In genomic region chr10:98062424-98062823, GRCh38 we compare ENCODE assay signal across 16 cellular contexts. TPM values are rescaled to one million over a fixed set of nuclear protein-coding genes. Genes with fewer than 3 reads are reported as not detected.
DNase-seq lines count a peak whose midpoint lies in the region; ATAC-seq and TF ChIP-seq lines count a peak whose summit lies in the region.
"Had no signal": no experiment of that assay in that cellular context is flagged by ENCODE, and none has a peak within 500 bp of the region (broad histone marks: within the 10 kb centered on the region; RNA-seq: fewer than 3 reads in every experiment).

No MANE protein-coding gene starts in this region.

- peaks cover 2% of the 10 kb centered on the region for H3K9me3 Mint-ChIP-seq in neural progenitor cell

- no peak for ATAC-seq in left ventricle myocardium superior
- ATAC-seq: HepG2 had no signal

- H2AFZ ChIP-seq in neural progenitor cell (replicated peaks) = no peak overlapping the region

- no peak overlapping the region for H3K4me3 Mint-ChIP-seq in neural progenitor cell
- H3K4me3 Mint-ChIP-seq: CD8-positive, alpha-beta memory T cell had no signal

- no peaks in the 10 kb centered on the region for H3K9me3 ChIP-seq in neural progenitor cell (ENCODE audit: low read depth)
- H3K9me3 ChIP-seq: BLaER1, Caco-2 had no signal

- H3F3A ChIP-seq in neural progenitor cell (ENCODE audit: low read depth) = peaks cover 14% of the 10 kb centered on the region

- H3K4me1 ChIP-seq in neural progenitor cell = peaks cover 12% of the 10 kb centered on the region
- H3K4me1 ChIP-seq: BLaER1, Caco-2 had no signal

- no peaks in the 10 kb centered on the region for H3K36me3 Mint-ChIP-seq in neural progenitor cell

- H3K4me3 ChIP-seq in neural progenitor cell = no peak overlapping the region
- H3K4me3 ChIP-seq: BLaER1 had no signal

- DNase-seq in D341Med (ENCODE audit: low spot score) (peak; percentile 51), NCI-H82 treated with DMSO at 0.1 percent for 48 hours (lab: John Stamatoyannopoulos, UW; ENCODE audit: unreplicated experiment) (peak; percentile 86), caudate nucleus (lab: John Stamatoyannopoulos, UW) (peak in 1 of 61 donors; percentile 5), neural progenitor cell (ENCODE audit: low spot score) (no peak), left ventricle myocardium superior (no peak), NCI-H1930 (lab: John Stamatoyannopoulos, UW) (no peak)
- DNase-seq in activated CD4-positive, CD25-positive, alpha-beta regulatory T cell treated with anti-CD3 and anti-CD28 coated beads, Interleukin-2, amount 50 U/mL, for 72 hours = no peak
- DNase-seq: 8988T; AML-193; Caco-2; CD8-positive, alpha-beta memory T cell; DMS 273 treated with DMSO at 0.1 percent for 48 hours; H7 had no signal

- H4K20me1 ChIP-seq in neural progenitor cell (ENCODE audit: low read depth) = peaks cover 23% of the 10 kb centered on the region
- H4K20me1 ChIP-seq: BLaER1 had no signal

- peak overlapping the region; percentile 23 for H3K4me2 ChIP-seq in neural progenitor cell
- H3K4me2 ChIP-seq: BLaER1 had no signal

- intact Hi-C loops in left ventricle myocardium superior (cut with micrococcal nuclease) = no loop called here

- no peaks in the 10 kb centered on the region for H3K36me3 ChIP-seq in neural progenitor cell
- H3K36me3 ChIP-seq: BLaER1 had no signal

- H3K9ac ChIP-seq in neural progenitor cell = no peak overlapping the region
- H3K9ac ChIP-seq: BLaER1 had no signal

- peak overlapping the region; percentile 31 for H3K27ac ChIP-seq in caudate nucleus (ENCODE audit: low read depth, low read length)
- H3K27ac ChIP-seq in neural progenitor cell = no peak overlapping the region
- H3K27ac ChIP-seq: BLaER1 had no signal

- H3K79me2 ChIP-seq in neural progenitor cell (ENCODE audit: low read depth) = no peaks in the 10 kb centered on the region

- no peak overlapping the region for H3K27ac Mint-ChIP-seq in neural progenitor cell
- H3K27ac Mint-ChIP-seq: CD8-positive, alpha-beta memory T cell had no signal

- H3K27me3 Mint-ChIP-seq in neural progenitor cell (ENCODE audit: insufficient read depth, low read depth) = peaks cover 8% of the 10 kb centered on the region

- H3K4me1 Mint-ChIP-seq in neural progenitor cell = peaks cover 11% of the 10 kb centered on the region
- H3K4me1 Mint-ChIP-seq: CD8-positive, alpha-beta memory T cell had no signal

- TF ChIP-seq CTCF in neural progenitor cell (IDR thresholded peaks at IDR 0.05) = no peak

- H3K27me3 ChIP-seq in neural progenitor cell = peaks cover 13% of the 10 kb centered on the region
- H3K27me3 ChIP-seq: BLaER1 had no signal

RNA-seq across cellular contexts. Expression of gene CRTAC1, which starts 32.0 kb away (rescaled TPM):
- total RNA-seq in neural progenitor cell (ENCODE audit: low replicate concordance) = 0.30 and 0.77 TPM in 2 replicates
- 1.6 TPM for total RNA-seq in left ventricle myocardium superior
- total RNA-seq: Caco-2; CD8-positive, alpha-beta memory T cell; HepG2; HT1080 had no signal

Comparison
In these comparisons a context has a peak if more than half of its experiments do, and no peak if none do; other contexts are left out.
1. DNase-seq: peak in D341Med (single experiment) and NCI-H82 treated with DMSO at 0.1 percent for 48 hours (single experiment); none in neural progenitor cell (single experiment), left ventricle myocardium superior (single experiment), NCI-H1930 (0 of 2) and activated CD4-positive, CD25-positive, alpha-beta regulatory T cell treated with anti-CD3 and anti-CD28 coated beads, Interleukin-2, amount 50 U/mL, for 72 hours (single experiment).